Comparison of ENCODE assay signal across 29 cellular contexts in the genomic region with DNA sequence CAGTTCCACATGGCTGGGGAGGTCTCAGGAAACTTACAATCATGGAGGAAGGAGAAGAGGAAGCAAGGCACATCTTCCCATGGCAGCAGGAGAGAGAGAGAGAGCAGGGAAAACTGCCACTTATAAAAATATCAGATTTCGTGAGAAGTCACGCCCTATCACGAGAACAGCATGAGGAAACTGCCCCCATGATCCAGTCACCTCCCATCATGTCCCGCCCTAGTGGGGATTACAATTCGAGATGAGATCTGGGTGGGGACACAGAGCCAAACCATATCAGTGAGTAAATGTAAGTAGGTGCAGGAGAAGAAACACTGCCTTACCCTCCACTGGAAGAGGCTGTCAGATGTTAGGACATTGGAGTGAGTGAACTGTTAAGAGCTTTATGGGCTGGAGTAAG.
"Had no signal": no experiment of that assay in that cellular context is flagged by ENCODE, and none has a peak within 500 bp of the region (broad histone marks: within the 10 kb centered on the region; RNA-seq: fewer than 3 reads in every experiment).

No MANE protein-coding gene starts in this region.

- H3K27me3 ChIP-seq: ascending aorta had no signal

- H3K9me3 ChIP-seq: ascending aorta had no signal

- H3K27ac ChIP-seq: ascending aorta, WERI-Rb-1 had no signal

- H3K4me3 ChIP-seq: ascending aorta had no signal

- H3K4me1 ChIP-seq: ascending aorta had no signal

- FAIRE-seq: TTC549 had no signal

- DNase-seq: activated CD4-positive, alpha-beta memory T cell treated with anti-CD3 and anti-CD28 coated beads, Interleukin-2, amount 10 ng/mL, durations not matched to agents 7 days and 5 days; activated CD4-positive, alpha-beta T cell treated with anti-CD3 and anti-CD28 coated beads for 1 hour; activated CD4-positive, alpha-beta T cell treated with anti-CD3 and anti-CD28 coated beads for 36 hours; activated CD4-positive, alpha-beta T cell treated with anti-CD3 and anti-CD28 coated beads for 48 hours; activated CD4-positive, alpha-beta T cell treated with anti-CD3 and anti-CD28 coated beads, Interleukin-2, amount 10 ng/mL, durations not matched to agents 7 days and 5 days; activated CD4-positive, alpha-beta T cell treated with anti-CD3 and anti-CD28 coated beads, Interleukin-2, amount 50 U/mL, for 48 hours; activated CD4-positive, CD25-positive, alpha-beta regulatory T cell; activated CD8-positive, alpha-beta memory T cell treated with anti-CD3 and anti-CD28 coated beads for 24 hours; activated CD8-positive, alpha-beta memory T cell treated with anti-CD3 and anti-CD28 coated beads, Interleukin-2, amount 10 ng/mL, durations not matched to agents 7 days and 5 days; activated CD8-positive, alpha-beta memory T cell treated with anti-CD3 and anti-CD28 coated beads, Interleukin-2, amount 50 U/mL, for 48 hours; activated CD8-positive, alpha-beta T cell treated with anti-CD3 and anti-CD28 coated beads, Interleukin-2, amount 10 ng/mL, durations not matched to agents 7 days and 5 days; activated effector memory CD4-positive, alpha-beta T cell treated with Interleukin-2 at 50 U/mL for 16 hours; activated gamma-delta T cell; activated naive CD4-positive, alpha-beta T cell treated with anti-CD3 and anti-CD28 coated beads, Interleukin-2, amount 10 ng/mL, durations not matched to agents 7 days and 5 days; activated naive CD4-positive, alpha-beta T cell treated with Interleukin-2 at 50 U/mL for 16 hours; activated naive CD8-positive, alpha-beta T cell treated with anti-CD3 and anti-CD28 coated beads, Interleukin-2, amount 10 ng/mL, durations not matched to agents 7 days and 5 days; activated naive CD8-positive, alpha-beta T cell treated with anti-CD3 and anti-CD28 coated beads, Interleukin-2, amount 50 U/mL, for 24 hours; activated T-cell treated with anti-CD3 and anti-CD28 coated beads, Interleukin-2, amount 50 U/mL, for 24 hours; activated T-cell treated with anti-CD3 and anti-CD28 coated beads, Interleukin-2, amount 50 U/mL, for 48 hours; amygdala; anterior cingulate cortex; central memory CD4-positive, alpha-beta T cell; T-helper 2 cell; T-helper 9 cell; WERI-Rb-1 had no signal

- H3K36me3 ChIP-seq: ascending aorta, WERI-Rb-1 had no signal

- ATAC-seq: activated CD4-positive, alpha-beta T cell treated with anti-CD3 and anti-CD28 coated beads for 36 hours; activated CD4-positive, CD25-positive, alpha-beta regulatory T cell treated with anti-CD3 and anti-CD28 coated beads, Interleukin-2, amount 50 U/mL, for 24 hours; activated CD8-positive, alpha-beta memory T cell treated with anti-CD3 and anti-CD28 coated beads, Interleukin-2, amount 10 ng/mL, durations not matched to agents 7 days and 5 days; activated CD8-positive, alpha-beta T cell treated with anti-CD3 and anti-CD28 coated beads, Interleukin-2, amount 10 ng/mL, durations not matched to agents 7 days and 5 days; activated naive CD8-positive, alpha-beta T cell treated with anti-CD3 and anti-CD28 coated beads, Interleukin-2, amount 50 U/mL, for 24 hours; WTC11 had no signal
